8 cellular contexts compared by ENCODE assay signal in the genomic region with DNA sequence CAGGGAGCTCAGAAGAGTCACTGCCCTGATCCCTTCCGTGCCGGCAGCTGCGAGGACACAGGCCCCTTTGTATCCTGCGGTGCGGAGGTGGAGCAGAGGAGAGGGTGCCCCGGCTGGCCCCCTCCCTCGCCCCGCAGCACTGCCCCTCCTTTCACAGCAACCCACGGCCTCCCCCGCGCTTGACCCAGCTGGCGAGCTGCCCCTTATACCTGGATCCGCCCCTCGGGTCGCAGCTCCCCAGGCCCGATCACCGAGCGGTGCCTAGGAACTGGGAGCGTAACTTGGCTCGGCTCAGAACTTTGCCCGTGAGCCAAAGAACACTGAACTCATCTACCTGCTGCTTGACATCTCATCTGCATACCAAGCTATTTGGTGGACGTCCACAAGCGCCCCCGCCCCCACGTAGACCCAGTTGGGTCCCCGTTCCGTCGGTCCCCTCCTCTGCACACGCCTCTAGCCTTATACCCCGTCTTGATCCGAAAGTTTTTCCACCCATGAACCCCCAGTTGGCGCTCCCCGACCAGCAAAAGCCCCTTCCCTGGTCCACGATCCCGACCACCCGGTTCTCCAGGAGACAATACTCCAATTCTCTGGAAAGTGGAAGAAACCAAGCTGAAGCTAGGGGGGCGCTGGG. TPM values are rescaled to one million over a fixed set of nuclear protein-coding genes. Genes with fewer than 3 reads are reported as not detected.
DNase-seq lines count a peak whose midpoint lies in the region; ATAC-seq, FAIRE-seq and TF ChIP-seq lines count a peak whose summit lies in the region.

No MANE protein-coding gene starts in this region.

- POLR2A ChIA-PET in K562 (lab: Yijun Ruan, JAX), result interaction anchor here (0.6 to 8.3 kb wide), 22 partner anchors 9 to 942 kb away, joined by 3 to 64 read pairs (median 4); partner anchors contain the start of genes DGKA, MMP19, ORMDL2 and RAB5B

- H3K9me3 ChIP-seq in RWPE2 (ENCODE audit: severe bottlenecking) (no peaks in the 10 kb centered on the region), K562 (replicated peaks; ENCODE audit: control insufficient read depth, insufficient read depth, low read depth, low read length) (no peaks in the 10 kb centered on the region), iPS DF 6.9 (ENCODE audit: control insufficient read depth, insufficient read depth, low read length) (no peaks in the 10 kb centered on the region)

- no peak for TF ChIP-seq CTCF in RWPE2 (IDR thresholded peaks at IDR 0.05; ENCODE audit: poor library complexity, severe bottlenecking)
- TF ChIP-seq CTCF in K562 (IDR thresholded peaks at IDR 0.05 in 2 of 3, conservative IDR thresholded peaks at IDR 0.05 in 1 of 3; ENCODE audit: insufficient read depth in 2 of 3, low read depth in 1 of 3, low read length in 3 of 3), result peak in 1 of 3 experiments; percentile 29; a peak in 2 of 6 replicates

- no peak for TF ChIP-seq EP300 in K562 (IDR thresholded peaks at IDR 0.05; ENCODE audit: low read length)

- no peak for DNase-seq in RWPE2 (ENCODE audit: low spot score)
- peak; percentile 53 to 82 (median 70) for DNase-seq in K562 (ENCODE audit: extremely low read depth in 1 of 4, low spot score in 3 of 4)
- DNase-seq in iPS DF 6.9 (ENCODE audit: low read depth, low spot score), result no peak
- no peak for DNase-seq in skeletal muscle cell (ENCODE audit: low read depth)
- no peak for DNase-seq in NCI-H446 treated with DMSO at 0.1 percent for 48 hours (lab: John Stamatoyannopoulos, UW)

- H3K4me1 ChIP-seq in ACC112 (ENCODE audit: control insufficient read depth, insufficient read depth, low read length, unreplicated experiment) (peaks cover 24% of the 10 kb centered on the region), RWPE2 (ENCODE audit: insufficient read depth, poor library complexity, severe bottlenecking) (peaks cover 4% of the 10 kb centered on the region), K562 (replicated peaks in 1 of 2; ENCODE audit: control insufficient read depth in 2 of 2, insufficient read depth in 2 of 2, low read length in 2 of 2) (peaks cover 28 to 42% of the 10 kb centered on the region in 2 experiments; a peak in 4 of 5 replicates), iPS DF 6.9 (ENCODE audit: control insufficient read depth, insufficient read depth, low read length) (no peaks in the 10 kb centered on the region; the same call in 1 of the 2 replicates)

- peak overlapping the region; percentile 82 to 95 for H3K9ac ChIP-seq in K562 (ENCODE audit: insufficient read depth in 1 of 2, low read depth in 2 of 2, low read length in 2 of 2)

- H3K36me3 ChIP-seq in ACC112 (ENCODE audit: insufficient read depth, low read length), result 0 out of 2 replicates have a peak, but pooled peaks cover 6% of the 10 kb centered on the region
- peaks cover 13% of the 10 kb centered on the region for H3K36me3 ChIP-seq in RWPE2 (ENCODE audit: low read depth)
- H3K36me3 ChIP-seq in K562 (ENCODE audit: control insufficient read depth, insufficient read depth, low read length), result peaks cover 29% of the 10 kb centered on the region; the same call in 2 of the 3 replicates
- no peaks in the 10 kb centered on the region for H3K36me3 ChIP-seq in iPS DF 6.9 (ENCODE audit: control insufficient read depth, insufficient read depth, low read length)

- H3K79me2 ChIP-seq in ACC112 (ENCODE audit: control insufficient read depth, insufficient read depth, low read length, unreplicated experiment) (peaks cover 40% of the 10 kb centered on the region), K562 (ENCODE audit: control insufficient read depth, insufficient read depth, low read length) (peaks cover 48% of the 10 kb centered on the region)

- peak overlapping the region; percentile 93 for H3K4me3 ChIP-seq in ACC112 (ENCODE audit: low read depth, low read length)
- H3K4me3 ChIP-seq in RWPE2 (ENCODE audit: severe bottlenecking), result peak overlapping the region; percentile 56
- peak overlapping the region; percentile 78 for H3K4me3 ChIP-seq in K562
- peak overlapping the region; percentile 54; the same call in 1 of the 2 replicates for H3K4me3 ChIP-seq in iPS DF 6.9 (ENCODE audit: low read length)
- H3K4me3 ChIP-seq in skeletal muscle cell (ENCODE audit: low read depth, low read length), result peak overlapping the region; percentile 87

- peak; percentile 15 for FAIRE-seq in K562 (lab: Jason Lieb, UNC)

- in situ Hi-C loops in K562 (cut with MboI), result no loop called here

- peaks cover 4% of the 10 kb centered on the region; the same call in 1 of the 2 replicates for H4K20me1 ChIP-seq in K562 (replicated peaks; ENCODE audit: control insufficient read depth, insufficient read depth, low read length)

- CTCF ChIA-PET in K562 (lab: Yijun Ruan, JAX; ENCODE audit: low intra/inter-chr PET ratio), result interaction anchor here (0.6 to 1.4 kb wide), 2 partner anchors 37 to 91 kb away, joined by 3 to 4 read pairs; no protein-coding TSS in a partner anchor

- H2AFZ ChIP-seq in ACC112 (ENCODE audit: low read length, unreplicated experiment) (peak overlapping the region; percentile 26), K562 (ENCODE audit: low read depth, low read length) (peak overlapping the region; percentile 46)

- TSS peak; percentile 84 for BruUV-seq in K562 (replicated peaks; lab: Mats Ljungman, UMichigan)

- intact Hi-C loops in K562 (cut with micrococcal nuclease), result loop anchor here (5.0 kb wide), 1 partner anchor 212 kb away; the partner anchor contains the start of gene RPS26

- H3K9me1 ChIP-seq in K562 (ENCODE audit: control insufficient read depth, insufficient read depth, low read length), result no peaks in the 10 kb centered on the region

- H3K4me2 ChIP-seq in K562 (ENCODE audit: insufficient read depth, low read length), result peak overlapping the region; percentile 94

- peak overlapping the region; percentile 78 for H3K27ac ChIP-seq in ACC112 (ENCODE audit: low read depth, low read length)
- peak overlapping the region; percentile 75 for H3K27ac ChIP-seq in RWPE2 (ENCODE audit: poor library complexity, severe bottlenecking)
- H3K27ac ChIP-seq in K562 (ENCODE audit: extremely low read depth, low read depth, low read length), result peak overlapping the region; percentile 83
- no peak overlapping the region for H3K27ac ChIP-seq in iPS DF 6.9 (ENCODE audit: low read length)

- TF ChIP-seq RAD21 in K562 (CRISPR knock-in tag; conservative IDR thresholded peaks at IDR 0.05 in 1 of 2, IDR thresholded peaks at IDR 0.05 in 1 of 2), result no peak; a peak in 1 of 4 replicates

- TF ChIP-seq POLR2A in GM18505 (IDR thresholded peaks at IDR 0.05; ENCODE audit: borderline replicate concordance, extremely low read depth, insufficient read depth, insufficient read length) (no peak), K562 (conservative IDR thresholded peaks at IDR 0.05) (no peak)

- under 1% methylated on average over 25 of the region's 37 CpGs for WGBS in K562 (ENCODE audit: insufficient coverage, low coverage, missing lambda C conversion rate)
- WGBS in iPS DF 6.9 (ENCODE audit: insufficient coverage, insufficient read length), result no CpG with 5 or more reads among the region's 37 CpGs

- H3K27me3 ChIP-seq in ACC112 (ENCODE audit: insufficient read depth, low read length) (no peaks in the 10 kb centered on the region), RWPE2 (ENCODE audit: insufficient read depth, poor library complexity, severe bottlenecking) (no peaks in the 10 kb centered on the region), K562 (ENCODE audit: control insufficient read depth in 2 of 2, insufficient read depth in 2 of 2, low read length in 2 of 2) (no peaks in the 10 kb centered on the region), iPS DF 6.9 (ENCODE audit: control insufficient read depth, insufficient read depth, low read length) (no peaks in the 10 kb centered on the region)

- ATAC-seq in GM18505 (IDR thresholded peaks at IDR 0.05; ENCODE audit: unreplicated experiment), result peak; percentile 25
- ATAC-seq in HG02981 (IDR thresholded peaks at IDR 0.05; ENCODE audit: unreplicated experiment), result peak; percentile 23
- ATAC-seq in RWPE2 (ENCODE audit: low read depth), result peak; percentile 38
- peak; percentile 52 for ATAC-seq in K562

RNA-seq across cellular contexts. Expression of gene DNAJC14, which starts 0.7 kb away (rescaled TPM):
- 19.9 and 22.5 TPM in 2 replicates for total RNA-seq in K562 (2011; cell fraction: chromatin; rRNA removed; ENCODE audit: low replicate concordance)
- 14.2 and 16.4 TPM in 2 replicates for total RNA-seq in K562 (2011; cell fraction: nucleolus; rRNA removed)
- total RNA-seq in K562 (2011; cell fraction: nucleoplasm; rRNA removed), result 25.2 and 34.0 TPM in 2 replicates
- total RNA-seq in K562 (2014; rRNA removed), result 29.8 and 38.0 TPM in 2 replicates
- 28.8 and 33.2 TPM in 2 replicates for total RNA-seq in K562 (2014; rRNA removed; fragmentation: Illumina TruSeq; extraction: Trizol)
- 37.3 and 40.9 TPM in 2 replicates for total RNA-seq in K562 (2015; rRNA removed; fragmentation: Illumina TruSeq; extraction: Trizol)
- 29.6 and 32.0 TPM in 2 replicates for total RNA-seq in K562 (2021)
- polyA plus RNA-seq in K562 (2011; rRNA removed), result 7.3 and 10.4 TPM in 2 replicates
- polyA plus RNA-seq in K562 (2011; cell fraction: cytosol; rRNA removed), result 12.9 and 15.5 TPM in 2 replicates
- polyA plus RNA-seq in K562 (2011; cell fraction: nucleus; rRNA removed), result 6.4 and 10.4 TPM in 2 replicates
- 21.6 and 26.6 TPM in 2 replicates for polyA plus RNA-seq in K562 (2012)
- 34.2 and 41.3 TPM in 2 replicates for polyA plus RNA-seq in K562 (2014; fragmentation: Illumina TruSeq; extraction: Trizol)
- 10 to 100 TPM in 1 of 2 experiments, 1 to 10 TPM in 1; 5.5 to 18.9 TPM for polyA plus RNA-seq in K562 (2014; fragmentation: Nextera tagmentation; extraction: Ambion mirVana)
- polyA plus RNA-seq in K562 (2014; rRNA removed), result 19.2 and 20.4 TPM in 2 replicates
- polyA minus RNA-seq in K562 (2011; rRNA and poly(A)+ RNA removed), result 9.0 and 9.7 TPM in 2 replicates
- polyA minus RNA-seq in K562 (2011; cell fraction: cytosol; rRNA and poly(A)+ RNA removed), result 7.9 and 11.9 TPM in 2 replicates
- 4.4 and 7.0 TPM in 2 replicates for polyA minus RNA-seq in K562 (2011; cell fraction: nucleus; rRNA and poly(A)+ RNA removed)

RNA-seq across cellular contexts. Expression of gene ORMDL2, which starts 12.2 kb away (rescaled TPM):
- 43.2 and 59.0 TPM in 2 replicates for total RNA-seq in K562 (2011; cell fraction: chromatin; rRNA removed; ENCODE audit: low replicate concordance)
- 52.1 and 60.7 TPM in 2 replicates for total RNA-seq in K562 (2011; cell fraction: nucleolus; rRNA removed)
- 62.7 and 65.0 TPM in 2 replicates for total RNA-seq in K562 (2011; cell fraction: nucleoplasm; rRNA removed)
- total RNA-seq in K562 (2014; rRNA removed), result 9.9 and 13.6 TPM in 2 replicates
- 41.8 and 42.9 TPM in 2 replicates for total RNA-seq in K562 (2014; rRNA removed; fragmentation: Illumina TruSeq; extraction: Trizol)
- total RNA-seq in K562 (2015; rRNA removed; fragmentation: Illumina TruSeq; extraction: Trizol), result 21.6 and 23.3 TPM in 2 replicates
- total RNA-seq in K562 (2021), result 32.7 and 34.3 TPM in 2 replicates
- 23.3 and 34.4 TPM in 2 replicates for polyA plus RNA-seq in K562 (2011; rRNA removed)
- polyA plus RNA-seq in K562 (2011; cell fraction: cytosol; rRNA removed), result 33.2 and 42.6 TPM in 2 replicates
- polyA plus RNA-seq in K562 (2011; cell fraction: nucleus; rRNA removed), result 20.9 and 22.1 TPM in 2 replicates
- polyA plus RNA-seq in K562 (2012), result 37.0 and 51.4 TPM in 2 replicates
- polyA plus RNA-seq in K562 (2014; fragmentation: Illumina TruSeq; extraction: Trizol), result 35.7 and 45.2 TPM in 2 replicates
- 100 to 1,000 TPM in 1 of 2 experiments, 10 to 100 TPM in 1; 98.0 to 113 TPM for polyA plus RNA-seq in K562 (2014; fragmentation: Nextera tagmentation; extraction: Ambion mirVana)
- 21.7 and 27.0 TPM in 2 replicates for polyA plus RNA-seq in K562 (2014; rRNA removed)
- polyA minus RNA-seq in K562 (2011; rRNA and poly(A)+ RNA removed), result 36.5 and 42.4 TPM in 2 replicates
- 10.3 and 21.0 TPM in 2 replicates for polyA minus RNA-seq in K562 (2011; cell fraction: cytosol; rRNA and poly(A)+ RNA removed)
- polyA minus RNA-seq in K562 (2011; cell fraction: nucleus; rRNA and poly(A)+ RNA removed), result 15.8 and 25.9 TPM in 2 replicates

RNA-seq across cellular contexts. Expression of gene SARNP, which starts 12.6 kb away (rescaled TPM):
- 60.9 and 133 TPM in 2 replicates for total RNA-seq in K562 (2011; cell fraction: chromatin; rRNA removed; ENCODE audit: low replicate concordance)
- total RNA-seq in K562 (2011; cell fraction: nucleolus; rRNA removed), result 37.2 and 42.0 TPM in 2 replicates
- 64.7 and 91.5 TPM in 2 replicates for total RNA-seq in K562 (2011; cell fraction: nucleoplasm; rRNA removed)
- total RNA-seq in K562 (2014; rRNA removed) (111 and 202 TPM in 2 replicates), K562 (2014; rRNA removed; fragmentation: Illumina TruSeq; extraction: Trizol) (174 and 193 TPM in 2 replicates), K562 (2015; rRNA removed; fragmentation: Illumina TruSeq; extraction: Trizol) (147 and 154 TPM in 2 replicates), K562 (2021) (70.1 and 77.8 TPM in 2 replicates)
- polyA plus RNA-seq in K562 (2011; rRNA removed) (156 and 174 TPM in 2 replicates), K562 (2014; fragmentation: Illumina TruSeq; extraction: Trizol) (198 and 206 TPM in 2 replicates), K562 (2014; fragmentation: Nextera tagmentation; extraction: Ambion mirVana) (100 to 1,000 TPM; 342 to 400 TPM), K562 (2014; rRNA removed) (212 and 228 TPM in 2 replicates)
- polyA plus RNA-seq in K562 (2011; cell fraction: cytosol; rRNA removed), result 43.4 and 112 TPM in 2 replicates
- polyA plus RNA-seq in K562 (2011; cell fraction: nucleus; rRNA removed), result 37.7 and 65.4 TPM in 2 replicates
- polyA plus RNA-seq in K562 (2012), result 99.8 and 146 TPM in 2 replicates
- polyA minus RNA-seq in K562 (2011; rRNA and poly(A)+ RNA removed), result 80.6 and 102 TPM in 2 replicates
- 16.2 and 17.3 TPM in 2 replicates for polyA minus RNA-seq in K562 (2011; cell fraction: cytosol; rRNA and poly(A)+ RNA removed)
- polyA minus RNA-seq in K562 (2011; cell fraction: nucleus; rRNA and poly(A)+ RNA removed), result 18.3 and 38.1 TPM in 2 replicates

RNA-seq across cellular contexts. Expression of gene MMP19, which starts 12.7 kb away (rescaled TPM):
- 4.1 and 10.5 TPM in 2 replicates for total RNA-seq in K562 (2011; cell fraction: chromatin; rRNA removed; ENCODE audit: low replicate concordance)
- total RNA-seq in K562 (2011; cell fraction: nucleolus; rRNA removed), result 3.6 and 6.3 TPM in 2 replicates
- total RNA-seq in K562 (2011; cell fraction: nucleoplasm; rRNA removed), result 4.3 and 6.6 TPM in 2 replicates
- total RNA-seq in K562 (2014; rRNA removed), result 0.29 and 0.59 TPM in 2 replicates
- 0.35 and 0.87 TPM in 2 replicates for total RNA-seq in K562 (2014; rRNA removed; fragmentation: Illumina TruSeq; extraction: Trizol)
- 0.14 and 0.30 TPM in 2 replicates for total RNA-seq in K562 (2015; rRNA removed; fragmentation: Illumina TruSeq; extraction: Trizol)
- 1.1 and 1.3 TPM in 2 replicates for total RNA-seq in K562 (2021)
- 1.3 and 1.6 TPM in 2 replicates for polyA plus RNA-seq in K562 (2011; rRNA removed)
- 1.3 TPM in 2 replicates for polyA plus RNA-seq in K562 (2011; cell fraction: cytosol; rRNA removed)
- 4.6 and 8.1 TPM in 2 replicates for polyA plus RNA-seq in K562 (2011; cell fraction: nucleus; rRNA removed)
- 1.3 and 4.0 TPM in 2 replicates for polyA plus RNA-seq in K562 (2012)
- polyA plus RNA-seq in K562 (2014; fragmentation: Illumina TruSeq; extraction: Trizol), result 0.89 and 1.00 TPM in 2 replicates
- polyA plus RNA-seq in K562 (2014; fragmentation: Nextera tagmentation; extraction: Ambion mirVana), result under 1 TPM; 0.25 to 0.56 TPM
- 0.47 and 0.66 TPM in 2 replicates for polyA plus RNA-seq in K562 (2014; rRNA removed)
- polyA minus RNA-seq in K562 (2011; rRNA and poly(A)+ RNA removed), result 0.33 and 0.67 TPM in 2 replicates
- 0.57 TPM in 1 of 2 replicates, not detected in the other for polyA minus RNA-seq in K562 (2011; cell fraction: cytosol; rRNA and poly(A)+ RNA removed)
- polyA minus RNA-seq in K562 (2011; cell fraction: nucleus; rRNA and poly(A)+ RNA removed), result 1.4 and 1.8 TPM in 2 replicates

Comparison
In these comparisons a context has a peak if more than half of its experiments do, and no peak if none do; other contexts are left out.
1. DNase-seq: peak in K562 (4 of 4); none in RWPE2 (single experiment), iPS DF 6.9 (single experiment), skeletal muscle cell (single experiment) and NCI-H446 treated with DMSO at 0.1 percent for 48 hours (single experiment).
2. Peak in every context shown above with its lines, with median percentiles within 50 percentile points of each other: H3K4me3 ChIP-seq and ATAC-seq.